Comparison of ENCODE assay signal across 9 cellular contexts in the genomic region with DNA sequence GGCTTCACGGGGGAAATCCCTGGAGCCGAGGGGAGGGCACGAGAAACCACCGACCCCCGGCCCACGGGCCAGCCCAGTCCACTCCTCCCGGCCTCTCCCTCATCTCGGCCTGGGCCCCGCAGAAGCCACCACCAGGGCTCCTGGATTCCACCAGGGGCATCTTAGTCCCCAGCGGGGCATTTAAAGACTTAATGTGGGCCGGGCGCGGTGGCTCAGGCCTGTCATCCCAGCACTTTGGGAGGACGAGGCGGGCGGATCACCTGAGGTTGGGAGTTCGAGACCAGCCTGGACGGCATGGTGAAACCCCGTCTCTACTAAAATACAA. TPM values are rescaled to one million over a fixed set of nuclear protein-coding genes. Genes with fewer than 3 reads are reported as not detected.
DNase-seq lines count a peak whose midpoint lies in the region; ATAC-seq and TF ChIP-seq lines count a peak whose summit lies in the region.
"Had no signal": no experiment of that assay in that cellular context is flagged by ENCODE, and none has a peak within 500 bp of the region (broad histone marks: within the 10 kb centered on the region; RNA-seq: fewer than 3 reads in every experiment).

No MANE protein-coding gene starts in this region.

- no peaks in the 10 kb centered on the region for H3K9me3 Mint-ChIP-seq in T-helper 2 cell treated with Interferon-gamma antibody and Interleukin-4, amounts not matched to agents 5 μg/mL and 100 μg/mL, for 36 hours
- no peaks in the 10 kb centered on the region for H3K9me3 Mint-ChIP-seq in memory B cell
- H3K9me3 Mint-ChIP-seq: activated naive CD4-positive, alpha-beta T cell treated with anti-CD3 and anti-CD28 coated beads, Interleukin-2, amount 50 U/mL, for 72 hours had no signal

- H3K4me3 ChIP-seq in colonic mucosa = peak overlapping the region; percentile 52
- peak overlapping the region; percentile 51 to 71 for H3K4me3 ChIP-seq in tibial artery

- no peaks in the 10 kb centered on the region for H3K36me3 Mint-ChIP-seq in T-helper 2 cell treated with Interferon-gamma antibody and Interleukin-4, amounts not matched to agents 5 μg/mL and 100 μg/mL, for 36 hours (ENCODE audit: low read depth)
- H3K36me3 Mint-ChIP-seq in memory B cell = no peaks in the 10 kb centered on the region
- H3K36me3 Mint-ChIP-seq: activated naive CD4-positive, alpha-beta T cell treated with anti-CD3 and anti-CD28 coated beads, Interleukin-2, amount 50 U/mL, for 72 hours had no signal

- H3K36me3 ChIP-seq in colonic mucosa = no peaks in the 10 kb centered on the region
- no peaks in the 10 kb centered on the region for H3K36me3 ChIP-seq in tibial artery

- no peaks in the 10 kb centered on the region for H3K27me3 ChIP-seq in colonic mucosa
- H3K27me3 ChIP-seq in tibial artery = peaks cover 0 to 4% of the 10 kb centered on the region in 2 donors

- H3K4me3 Mint-ChIP-seq in T-helper 2 cell treated with Interferon-gamma antibody and Interleukin-4, amounts not matched to agents 5 μg/mL and 100 μg/mL, for 36 hours = peak overlapping the region; percentile 32
- peak overlapping the region; percentile 47 for H3K4me3 Mint-ChIP-seq in memory B cell

- TF ChIP-seq CTCF in colonic mucosa (IDR thresholded peaks at IDR 0.05) (no peak), tibial artery (IDR thresholded peaks at IDR 0.05) (no peak)

- peaks cover 27% of the 10 kb centered on the region for H3K4me1 Mint-ChIP-seq in T-helper 2 cell treated with Interferon-gamma antibody and Interleukin-4, amounts not matched to agents 5 μg/mL and 100 μg/mL, for 36 hours (ENCODE audit: low read depth)
- peaks cover 20% of the 10 kb centered on the region for H3K4me1 Mint-ChIP-seq in memory B cell

- no peaks in the 10 kb centered on the region for H3K9me3 ChIP-seq in colonic mucosa
- no peaks in the 10 kb centered on the region for H3K9me3 ChIP-seq in tibial artery

- H3K27ac ChIP-seq in colonic mucosa (peak overlapping the region; percentile 57), tibial artery (peak overlapping the region; percentile 67 to 68)

- intact Hi-C loops in colonic mucosa (cut with DNase I) = no loop called here
- intact Hi-C loops in tibial artery (cut with DNase I; ENCODE audit: low total_unique reads) = no loop called here

- H3K9ac ChIP-seq in colonic mucosa (ENCODE audit: low read depth in 2 of 2, low read length in 2 of 2) = no peak overlapping the region

- no peaks in the 10 kb centered on the region for H3K4me1 ChIP-seq in colonic mucosa
- H3K4me1 ChIP-seq in tibial artery = peaks cover 0 to 8% (median 7%) of the 10 kb centered on the region in 4 donors

- ATAC-seq in memory B cell (ENCODE audit: low read depth) = no peak

- H3K27me3 Mint-ChIP-seq in T-helper 2 cell treated with Interferon-gamma antibody and Interleukin-4, amounts not matched to agents 5 μg/mL and 100 μg/mL, for 36 hours (ENCODE audit: low read depth) = no peaks in the 10 kb centered on the region
- H3K27me3 Mint-ChIP-seq in memory B cell = no peaks in the 10 kb centered on the region

- no peak for DNase-seq in T-helper 2 cell treated with Interferon-gamma antibody and Interleukin-4, amounts not matched to agents 5 μg/mL and 100 μg/mL, for 36 hours (ENCODE audit: low spot score)
- DNase-seq in T-helper 2 cell = no peak
- no peak for DNase-seq in colonic mucosa
- DNase-seq in memory B cell (ENCODE audit: low spot score in 2 of 2) = no peak
- DNase-seq in tibial artery = no peak
- DNase-seq in activated CD4-positive, alpha-beta T cell treated with anti-CD3 and anti-CD28 coated beads for 48 hours = no peak
- DNase-seq in NCI-H1694 treated with DMSO at 0.1 percent for 48 hours (lab: John Stamatoyannopoulos, UW) = no peak
- no peak for DNase-seq in NCI-H2196 treated with DMSO at 0.1 percent for 48 hours (lab: John Stamatoyannopoulos, UW; ENCODE audit: unreplicated experiment)

- H3K27ac Mint-ChIP-seq in T-helper 2 cell treated with Interferon-gamma antibody and Interleukin-4, amounts not matched to agents 5 μg/mL and 100 μg/mL, for 36 hours = no peak overlapping the region
- H3K27ac Mint-ChIP-seq in memory B cell = no peak overlapping the region
- H3K27ac Mint-ChIP-seq: activated naive CD4-positive, alpha-beta T cell treated with anti-CD3 and anti-CD28 coated beads, Interleukin-2, amount 50 U/mL, for 72 hours had no signal

RNA-seq across cellular contexts. Expression of a gene that starts 24.1 kb away (rescaled TPM):
- total RNA-seq in colonic mucosa = 100 to 1,000 TPM; 243 to 326 TPM
